ENCODE assay signal across 20 cellular contexts in the genomic region with DNA sequence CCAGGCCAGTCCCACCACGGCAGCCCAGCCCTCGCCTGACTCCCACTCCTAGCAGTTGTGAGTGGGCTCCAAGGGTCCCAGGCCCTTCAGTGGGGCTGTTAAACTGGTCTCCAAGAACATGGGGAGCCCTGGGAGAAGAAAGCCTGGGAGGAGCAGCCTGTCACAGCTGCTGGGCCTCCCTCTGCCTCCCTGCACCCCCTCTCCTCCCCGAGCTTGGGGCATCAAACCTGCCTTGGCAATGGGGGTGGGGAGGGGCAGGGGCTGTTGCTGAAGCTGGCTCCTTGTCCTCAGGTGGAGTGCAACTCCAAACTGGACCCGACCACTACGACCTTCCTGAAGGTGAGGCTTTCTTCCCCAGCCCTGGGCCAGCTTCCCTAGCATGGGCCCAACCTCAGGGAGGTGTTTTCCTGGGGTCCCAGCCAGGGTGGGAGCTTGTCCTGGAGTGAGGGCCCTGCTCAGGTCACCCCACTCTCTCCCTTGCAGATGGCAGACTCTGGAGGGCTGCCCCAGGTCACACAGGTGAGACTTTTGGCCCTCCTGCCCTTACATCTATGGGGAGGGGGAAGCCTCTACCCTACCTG. TPM values are rescaled to one million over a fixed set of nuclear protein-coding genes. Genes with fewer than 3 reads are reported as not detected.
DNase-seq lines count a peak whose midpoint lies in the region; ATAC-seq and TF ChIP-seq lines count a peak whose summit lies in the region.
"Had no signal": no experiment of that assay in that cellular context is flagged by ENCODE, and none has a peak within 500 bp of the region (broad histone marks: within the 10 kb centered on the region; RNA-seq: fewer than 3 reads in every experiment).

No MANE protein-coding gene starts in this region.

- H3K9me3 ChIP-seq in IMR-90 (ENCODE audit: control insufficient read depth, insufficient read depth, low read length) (no peaks in the 10 kb centered on the region), lower lobe of right lung (no peaks in the 10 kb centered on the region), suprapubic skin (no peaks in the 10 kb centered on the region), tibial artery (no peaks in the 10 kb centered on the region)

- DNase-seq in activated T-cell treated with anti-CD3 and anti-CD28 coated beads, Interleukin-2, amount 50 U/mL, for 24 hours = peak; percentile 26
- no peak for DNase-seq in activated T-cell treated with anti-CD3 and anti-CD28 coated beads, Interleukin-2, amount 50 U/mL, for 1 hour
- DNase-seq in IMR-90 (no peak), lower lobe of right lung (peak; percentile 20), suprapubic skin (ENCODE audit: low spot score in 2 of 2) (peak; percentile 41 to 55), tibial artery (no peak), natural killer cell (no peak)
- DNase-seq: DMS53, GDM1, NCI-H1105, NCI-H146, NCI-H2029, NCI-H226, NCI-H510A treated with DMSO at 0.1 percent for 48 hours, NCI-H748 treated with DMSO at 0.1 percent for 48 hours, SIG-M5 had no signal

- no peak overlapping the region for H2BK20ac ChIP-seq in IMR-90 (ENCODE audit: low read depth, low read length)

- no peak overlapping the region for H2AK5ac ChIP-seq in IMR-90 (ENCODE audit: low read depth, low read length)

- no peak for TF ChIP-seq EP300 in suprapubic skin (IDR thresholded peaks at IDR 0.05)

- no peak overlapping the region for H3K4me3 Mint-ChIP-seq in activated T-cell treated with anti-CD3 and anti-CD28 coated beads, Interleukin-2, amount 50 U/mL, for 24 hours
- no peak overlapping the region for H3K4me3 Mint-ChIP-seq in natural killer cell
- H3K4me3 Mint-ChIP-seq: B cell had no signal

- CTCF ChIA-PET in IMR-90 (lab: Yijun Ruan, JAX) = interaction anchor here (0.6 kb wide), 1 partner anchor 452 kb away, joined by 4 read pairs; no protein-coding TSS in a partner anchor

- H4K91ac ChIP-seq in IMR-90 (ENCODE audit: insufficient read depth, low read depth, low read length) = no peak overlapping the region

- no peaks in the 10 kb centered on the region for H3K9me1 ChIP-seq in IMR-90 (ENCODE audit: insufficient read depth, low read length)

- WGBS in IMR-90 (ENCODE audit: extremely low coverage in 2 of 2, insufficient read length in 1 of 2), 2 experiments = no CpG with 5 or more reads among the region's 5 CpGs
- 89% methylated on average over 3 of the region's 5 CpGs for WGBS in suprapubic skin

- POLR2A ChIA-PET in IMR-90 (lab: Charles Lee; ENCODE audit: unreplicated experiment) = no interaction called here

- no peak overlapping the region for H3K4ac ChIP-seq in IMR-90 (ENCODE audit: low read depth, low read length)

- H4K5ac ChIP-seq in IMR-90 (ENCODE audit: low read depth, low read length) = no peak overlapping the region

- no peak overlapping the region for H3K18ac ChIP-seq in IMR-90 (ENCODE audit: low read depth, low read length)

- intact Hi-C loops in IMR-90 (cut with micrococcal nuclease) (no loop called here), lower lobe of right lung (cut with DNase I) (no loop called here), tibial artery (cut with DNase I; ENCODE audit: low total_unique reads) (loop anchor here (10.0 kb wide), 1 partner anchor 246 kb away; no protein-coding TSS in a partner anchor), natural killer cell (cut with micrococcal nuclease) (no loop called here)

- H3K79me1 ChIP-seq in IMR-90 (ENCODE audit: low read depth in 1 of 2, low read length in 2 of 2) = no peaks in the 10 kb centered on the region

- H3K27ac Mint-ChIP-seq in activated T-cell treated with anti-CD3 and anti-CD28 coated beads, Interleukin-2, amount 50 U/mL, for 24 hours = no peak overlapping the region
- no peak overlapping the region for H3K27ac Mint-ChIP-seq in natural killer cell
- H3K27ac Mint-ChIP-seq: B cell had no signal

- no peak overlapping the region for H3K4me2 ChIP-seq in IMR-90 (ENCODE audit: low read depth, low read length)
- H3K4me2 ChIP-seq: KMS-11 had no signal

- no peaks in the 10 kb centered on the region for H3K4me1 ChIP-seq in IMR-90 (ENCODE audit: control insufficient read depth, insufficient read depth, low read length)
- no peaks in the 10 kb centered on the region for H3K4me1 ChIP-seq in lower lobe of right lung
- no peaks in the 10 kb centered on the region for H3K4me1 ChIP-seq in suprapubic skin
- H3K4me1 ChIP-seq in tibial artery = no peaks in the 10 kb centered on the region

- H3K27ac ChIP-seq in IMR-90 (ENCODE audit: insufficient read depth, low read length) (no peak overlapping the region), lower lobe of right lung (no peak overlapping the region), suprapubic skin (no peak overlapping the region), tibial artery (no peak overlapping the region)
- H3K27ac ChIP-seq: KMS-11, RWPE1 had no signal

- peaks cover 3% of the 10 kb centered on the region; the same call in 1 of the 2 replicates for H3K36me3 ChIP-seq in IMR-90 (ENCODE audit: control insufficient read depth, insufficient read depth, low read length)
- H3K36me3 ChIP-seq in lower lobe of right lung = no peaks in the 10 kb centered on the region
- no peaks in the 10 kb centered on the region for H3K36me3 ChIP-seq in suprapubic skin
- no peaks in the 10 kb centered on the region for H3K36me3 ChIP-seq in tibial artery

- no peak overlapping the region for H2BK120ac ChIP-seq in IMR-90 (ENCODE audit: low read depth, low read length)

- peaks cover 19% of the 10 kb centered on the region for H3K36me3 Mint-ChIP-seq in activated T-cell treated with anti-CD3 and anti-CD28 coated beads, Interleukin-2, amount 50 U/mL, for 24 hours (ENCODE audit: low read depth)
- no peaks in the 10 kb centered on the region for H3K36me3 Mint-ChIP-seq in natural killer cell

- no peak for TF ChIP-seq POLR2A in IMR-90 (IDR thresholded peaks at IDR 0.05; ENCODE audit: low read depth, low read length)
- TF ChIP-seq POLR2A in suprapubic skin (IDR thresholded peaks at IDR 0.05) = no peak

- H3K9me3 Mint-ChIP-seq in activated T-cell treated with anti-CD3 and anti-CD28 coated beads, Interleukin-2, amount 50 U/mL, for 24 hours = no peaks in the 10 kb centered on the region
- H3K9me3 Mint-ChIP-seq in natural killer cell = no peaks in the 10 kb centered on the region

- peak overlapping the region; percentile 32 for H2AFZ ChIP-seq in IMR-90 (replicated peaks; ENCODE audit: low read length, poor library complexity)

- in situ Hi-C loops in IMR-90 (cut with MboI; ENCODE audit: low sequenced_read_pairs) = no loop called here

- no peak for ATAC-seq in IMR-90 (ENCODE audit: low read depth)
- ATAC-seq in lower lobe of right lung = no peak
- ATAC-seq in natural killer cell = no peak
- ATAC-seq: HCT116 had no signal

- no peak overlapping the region for H3K23ac ChIP-seq in IMR-90 (ENCODE audit: low read depth, low read length)

- peaks cover 6% of the 10 kb centered on the region; the same call in 1 of the 2 replicates for H4K20me1 ChIP-seq in IMR-90 (ENCODE audit: insufficient read depth, low read length)

- no peak overlapping the region for H4K8ac ChIP-seq in IMR-90 (ENCODE audit: low read depth in 2 of 2, low read length in 2 of 2)

- H2BK5ac ChIP-seq in IMR-90 (ENCODE audit: low read depth, low read length, poor library complexity, severe bottlenecking) = no peak overlapping the region

- no peaks in the 10 kb centered on the region for H3K27me3 Mint-ChIP-seq in activated T-cell treated with anti-CD3 and anti-CD28 coated beads, Interleukin-2, amount 50 U/mL, for 24 hours
- H3K27me3 Mint-ChIP-seq in natural killer cell (ENCODE audit: low read depth in 2 of 2) = no peaks in the 10 kb centered on the region
- H3K27me3 Mint-ChIP-seq: B cell had no signal

- no peak for TF ChIP-seq CTCF in IMR-90 (conservative IDR thresholded peaks at IDR 0.05; ENCODE audit: low read depth, low read length)
- TF ChIP-seq CTCF in lower lobe of right lung (IDR thresholded peaks at IDR 0.05) = no peak
- no peak for TF ChIP-seq CTCF in suprapubic skin (IDR thresholded peaks at IDR 0.05)
- TF ChIP-seq CTCF in tibial artery (IDR thresholded peaks at IDR 0.05) = no peak
- no peak for TF ChIP-seq CTCF in natural killer cell (IDR thresholded peaks at IDR 0.05)

- H2AK9ac ChIP-seq in IMR-90 (replicated peaks; ENCODE audit: low read depth, low read length, poor library complexity) = no peak overlapping the region

- no peak for TF ChIP-seq RAD21 in IMR-90 (IDR thresholded peaks at IDR 0.05; ENCODE audit: low read length)

- H3K4me1 Mint-ChIP-seq in activated T-cell treated with anti-CD3 and anti-CD28 coated beads, Interleukin-2, amount 50 U/mL, for 24 hours (ENCODE audit: low read depth) = peaks cover 6% of the 10 kb centered on the region
- H3K4me1 Mint-ChIP-seq in natural killer cell = no peaks in the 10 kb centered on the region

- H3K14ac ChIP-seq in IMR-90 (replicated peaks; ENCODE audit: low read depth, low read length) = no peak overlapping the region

- H3K56ac ChIP-seq in IMR-90 (ENCODE audit: extremely low read depth, insufficient read depth, low read length) = no peak overlapping the region

- dilution Hi-C loops in IMR-90 (cut with HindIII; ENCODE audit: low sequenced_read_pairs, unreplicated experiment) = no loop called here

- H3K4me3 ChIP-seq in IMR-90 (ENCODE audit: insufficient read depth, low read depth, low read length) = no peak overlapping the region
- H3K4me3 ChIP-seq in lower lobe of right lung = no peak overlapping the region
- no peak overlapping the region for H3K4me3 ChIP-seq in suprapubic skin
- H3K4me3 ChIP-seq in tibial artery = no peak overlapping the region

- no peak overlapping the region for H3K9ac ChIP-seq in IMR-90 (ENCODE audit: low read depth, low read length)
- H3K9ac ChIP-seq: KMS-11 had no signal

- no peak overlapping the region for H2BK15ac ChIP-seq in IMR-90 (ENCODE audit: low read depth, low read length)

- H3K27me3 ChIP-seq in IMR-90 (ENCODE audit: control insufficient read depth, insufficient read depth, low read length) = no peaks in the 10 kb centered on the region
- no peaks in the 10 kb centered on the region for H3K27me3 ChIP-seq in lower lobe of right lung (ENCODE audit: low read depth)
- no peaks in the 10 kb centered on the region for H3K27me3 ChIP-seq in suprapubic skin
- peaks cover 0 to 28% of the 10 kb centered on the region in 2 donors for H3K27me3 ChIP-seq in tibial artery

- no TSS peak for BruUV-seq in IMR-90 (replicated peaks; lab: Mats Ljungman, UMichigan)

TF ChIP-seq in IMR-90, 13 proteins besides CTCF, POLR2A, EP300 and RAD21 (continues in another document):
- TF ChIP-seq RCOR1 (IDR thresholded peaks at IDR 0.05; ENCODE audit: insufficient replicate concordance, low read length) = no peak

RNA-seq across cellular contexts. Expression of gene SETD6, which starts 6.6 kb away (rescaled TPM):
- total RNA-seq in IMR-90 (2012; rRNA removed) = 3.2 and 3.3 TPM in 2 replicates
- polyA plus RNA-seq in IMR-90 (2012; rRNA removed) = 5.2 and 6.4 TPM in 2 replicates
- polyA plus RNA-seq in IMR-90 (2012; cell fraction: cytosol; rRNA removed) = 5.8 and 11.1 TPM in 2 replicates
- 29.2 and 50.2 TPM in 2 replicates for polyA plus RNA-seq in IMR-90 (2012; cell fraction: nucleus; rRNA removed; ENCODE audit: low replicate concordance)
- total RNA-seq in lower lobe of right lung = 17.3 TPM
- total RNA-seq in suprapubic skin = 10 to 100 TPM; 42.6 to 71.8 (median 51.7) TPM
- total RNA-seq in natural killer cell = 10 to 100 TPM; 20.3 to 34.5 (median 21.3) TPM

RNA-seq across cellular contexts. Expression of gene NDRG4, which starts 8.8 kb away (rescaled TPM):
- total RNA-seq in IMR-90 (2012; rRNA removed) = 9.7 and 10.9 TPM in 2 replicates
- polyA plus RNA-seq in IMR-90 (2012; rRNA removed) = 23.5 and 26.5 TPM in 2 replicates
- 14.3 and 22.8 TPM in 2 replicates for polyA plus RNA-seq in IMR-90 (2012; cell fraction: cytosol; rRNA removed)
- polyA plus RNA-seq in IMR-90 (2012; cell fraction: nucleus; rRNA removed; ENCODE audit: low replicate concordance) = 73.2 and 140 TPM in 2 replicates
- total RNA-seq in lower lobe of right lung = 47.9 TPM
- 10 to 100 TPM; 42.5 to 70.3 (median 50.7) TPM for total RNA-seq in suprapubic skin
- not detected for total RNA-seq in natural killer cell

Comparison
In these comparisons a context has a peak if more than half of its experiments do, and no peak if none do; other contexts are left out.
1. DNase-seq: peak in activated T-cell treated with anti-CD3 and anti-CD28 coated beads, Interleukin-2, amount 50 U/mL, for 24 hours (single experiment), lower lobe of right lung (single experiment) and suprapubic skin (2 of 2); none in activated T-cell treated with anti-CD3 and anti-CD28 coated beads, Interleukin-2, amount 50 U/mL, for 1 hour (single experiment), IMR-90 (single experiment), tibial artery (0 of 2) and natural killer cell (single experiment).